In genomic region chr5:16877267-16877935, GRCh38 we compare ENCODE assay signal across 21 cellular contexts. TPM values are rescaled to one million over a fixed set of nuclear protein-coding genes. Genes with fewer than 3 reads are reported as not detected.
A peak's percentile ranks its signal among the peaks of the same experiment; 100 is the strongest.
DNase-seq lines count a peak whose midpoint lies in the region; ATAC-seq, FAIRE-seq and TF ChIP-seq lines count a peak whose summit lies in the region.
"Had no signal": no experiment of that assay in that cellular context is flagged by ENCODE, and none has a peak within 500 bp of the region (broad histone marks: within the 10 kb centered on the region; RNA-seq: fewer than 3 reads in every experiment).

No MANE protein-coding gene starts in this region.

- H4K20me1 ChIP-seq in IMR-90 (ENCODE audit: insufficient read depth, low read length) (peaks cover 91% of the 10 kb centered on the region), smooth muscle cell (ENCODE audit: low read depth) (peaks cover 98% of the 10 kb centered on the region)

- POLR2A ChIA-PET in IMR-90 (lab: Charles Lee; ENCODE audit: unreplicated experiment): interaction anchor here (0.6 kb wide), 1 partner anchor 46 kb away, joined by 4 read pairs; no protein-coding TSS in a partner anchor

- BruUV-seq in IMR-90 (replicated peaks; lab: Mats Ljungman, UMichigan): no TSS peak

- DNase-seq in IMR-90: no peak
- DNase-seq in chondrocyte (ENCODE audit: low spot score): no peak
- DNase-seq in fibroblast of villous mesenchyme (ENCODE audit: low read depth): peak; percentile 61
- no peak for DNase-seq in smooth muscle cell (lab: John Stamatoyannopoulos, UW; ENCODE audit: unreplicated experiment)
- DNase-seq in NCI-H524 treated with DMSO at 0.1 percent for 48 hours (lab: John Stamatoyannopoulos, UW): no peak
- no peak for DNase-seq in small intestine
- DNase-seq in OCI-M1 (lab: John Stamatoyannopoulos, UW): no peak
- no peak for DNase-seq in NK-92 (lab: John Stamatoyannopoulos, UW; ENCODE audit: unreplicated experiment)
- DNase-seq: ACHN; BE2C; C1 segment of cervical spinal cord; CD4-positive, CD25-positive, alpha-beta regulatory T cell; CD8-positive, alpha-beta memory T cell; COR-L47; HCEC 1CT had no signal

- H3K36me3 ChIP-seq in IMR-90 (ENCODE audit: control insufficient read depth, insufficient read depth, low read length): peaks cover 14% of the 10 kb centered on the region
- H3K36me3 ChIP-seq in smooth muscle cell (ENCODE audit: low read depth): peaks cover 14% of the 10 kb centered on the region
- no peaks in the 10 kb centered on the region for H3K36me3 ChIP-seq in small intestine (ENCODE audit: control insufficient read depth in 2 of 2, insufficient read depth in 2 of 2, low read length in 2 of 2)
- H3K36me3 ChIP-seq: BE2C had no signal

- H3K14ac ChIP-seq in IMR-90 (replicated peaks; ENCODE audit: low read depth, low read length): no peak overlapping the region

- peaks cover 95% of the 10 kb centered on the region for H3K79me2 ChIP-seq in smooth muscle cell (ENCODE audit: low read depth)

- H3K9me1 ChIP-seq in IMR-90 (ENCODE audit: insufficient read depth, low read length): peaks cover 19% of the 10 kb centered on the region

- peak overlapping the region; percentile 8 for H2BK5ac ChIP-seq in IMR-90 (ENCODE audit: low read depth, low read length, poor library complexity, severe bottlenecking)

- no peak for FAIRE-seq in small intestine (lab: Jason Lieb, UNC)
- FAIRE-seq: A204.1, D721Med, G401.6, GM12891, H54 had no signal

- H2AK5ac ChIP-seq in IMR-90 (ENCODE audit: low read depth, low read length): no peak overlapping the region

- 0 out of 2 replicates have a peak overlapping the region, but pooled peaks have one; percentile 30 for H3K18ac ChIP-seq in IMR-90 (ENCODE audit: low read depth, low read length)

- H2AFZ ChIP-seq in IMR-90 (replicated peaks; ENCODE audit: low read length, poor library complexity) (no peak overlapping the region), smooth muscle cell (ENCODE audit: low read depth) (no peak overlapping the region)
- H2AFZ ChIP-seq: GM23338 had no signal

- H4K91ac ChIP-seq in IMR-90 (ENCODE audit: insufficient read depth, low read depth, low read length): no peak overlapping the region

- peaks cover 57% of the 10 kb centered on the region for H3K4me1 Mint-ChIP-seq in chondrocyte (ENCODE audit: low read depth)
- H3K4me1 Mint-ChIP-seq: CD4-positive, CD25-positive, alpha-beta regulatory T cell; CD8-positive, alpha-beta memory T cell had no signal

- no peak for TF ChIP-seq CTCF in IMR-90 (conservative IDR thresholded peaks at IDR 0.05; ENCODE audit: low read depth, low read length)
- TF ChIP-seq CTCF in chondrocyte (IDR thresholded peaks at IDR 0.05): no peak
- no peak for TF ChIP-seq CTCF in fibroblast of villous mesenchyme (IDR thresholded peaks at IDR 0.05; ENCODE audit: insufficient read depth, low read depth, low read length)
- TF ChIP-seq CTCF in smooth muscle cell (IDR thresholded peaks at IDR 0.05; ENCODE audit: borderline replicate concordance, insufficient read depth, poor library complexity, severe bottlenecking): no peak

- H3K4me2 ChIP-seq in IMR-90 (ENCODE audit: low read depth, low read length) (peak overlapping the region; percentile 10), smooth muscle cell (peak overlapping the region; percentile 5)
- H3K4me2 ChIP-seq: GM23338 had no signal

- no peaks in the 10 kb centered on the region for H3K27me3 Mint-ChIP-seq in chondrocyte (ENCODE audit: low read depth)
- H3K27me3 Mint-ChIP-seq: CD4-positive, CD25-positive, alpha-beta regulatory T cell; CD8-positive, alpha-beta memory T cell had no signal

- peak overlapping the region; percentile 10; the same call in 1 of the 2 replicates for H3K27ac ChIP-seq in IMR-90 (ENCODE audit: insufficient read depth, low read length)
- peak overlapping the region; percentile 17 for H3K27ac ChIP-seq in smooth muscle cell (ENCODE audit: low read depth)
- no peak overlapping the region for H3K27ac ChIP-seq in small intestine (ENCODE audit: low read depth in 1 of 2, low read length in 1 of 2)

- H3F3A ChIP-seq in smooth muscle cell (ENCODE audit: low read depth): peaks cover 9% of the 10 kb centered on the region

- no peak for TF ChIP-seq POLR2A in IMR-90 (IDR thresholded peaks at IDR 0.05; ENCODE audit: low read depth, low read length)

- H3K4ac ChIP-seq in IMR-90 (ENCODE audit: low read depth, low read length): no peak overlapping the region

- H2BK20ac ChIP-seq in IMR-90 (ENCODE audit: low read depth, low read length): no peak overlapping the region

- intact Hi-C loops in IMR-90 (cut with micrococcal nuclease): no loop called here

- peak overlapping the region; percentile 19 for H3K27ac Mint-ChIP-seq in chondrocyte (ENCODE audit: unreplicated experiment)
- H3K27ac Mint-ChIP-seq: CD4-positive, CD25-positive, alpha-beta regulatory T cell; GM23338 had no signal

- peaks cover 11 to 77% of the 10 kb centered on the region in 2 experiments; a peak in 3 of 4 replicates for H3K79me1 ChIP-seq in IMR-90 (ENCODE audit: low read depth in 1 of 2, low read length in 2 of 2)

- peaks cover 21% of the 10 kb centered on the region for H3K36me3 Mint-ChIP-seq in chondrocyte (ENCODE audit: low read depth)
- H3K36me3 Mint-ChIP-seq: CD4-positive, CD25-positive, alpha-beta regulatory T cell; CD8-positive, alpha-beta memory T cell had no signal

- H3K9me3 ChIP-seq in IMR-90 (ENCODE audit: control insufficient read depth, insufficient read depth, low read length) (no peaks in the 10 kb centered on the region), smooth muscle cell (replicated peaks; ENCODE audit: low read depth) (no peaks in the 10 kb centered on the region), small intestine (ENCODE audit: control insufficient read depth, low read depth) (no peaks in the 10 kb centered on the region)
- H3K9me3 ChIP-seq: BE2C had no signal

- H2BK15ac ChIP-seq in IMR-90 (ENCODE audit: low read depth, low read length): no peak overlapping the region

- H3K4me3 ChIP-seq in IMR-90 (ENCODE audit: insufficient read depth, low read depth, low read length): no peak overlapping the region
- H3K4me3 ChIP-seq in fibroblast of villous mesenchyme (ENCODE audit: low read depth, low read length): no peak overlapping the region
- H3K4me3 ChIP-seq in smooth muscle cell: no peak overlapping the region
- H3K4me3 ChIP-seq in small intestine (ENCODE audit: low read depth in 1 of 2, low read length in 2 of 2): no peak overlapping the region
- H3K4me3 ChIP-seq: GM23338 had no signal

- WGBS in IMR-90 (ENCODE audit: extremely low coverage in 2 of 2, insufficient read length in 1 of 2), 2 experiments: 25% methylated on average over 1 of the region's 9 CpGs; no CpG with 5 or more reads in 1 of the 2 experiments
- 71% methylated on average over 9 of the region's 9 CpGs for WGBS in smooth muscle cell (ENCODE audit: low lambda C conversion rate)
- 80 to 87% (median 84%) methylated on average over 9 of the region's 9 CpGs for WGBS in small intestine, 3 donors

- TF ChIP-seq RAD21 in IMR-90 (IDR thresholded peaks at IDR 0.05; ENCODE audit: low read length): no peak

- H3K4me3 Mint-ChIP-seq in chondrocyte (ENCODE audit: unreplicated experiment): no peak overlapping the region
- H3K4me3 Mint-ChIP-seq: CD4-positive, CD25-positive, alpha-beta regulatory T cell; CD8-positive, alpha-beta memory T cell; GM23338 had no signal

- H2AK9ac ChIP-seq in IMR-90 (replicated peaks; ENCODE audit: low read depth, low read length, poor library complexity): no peak overlapping the region

- dilution Hi-C loops in IMR-90 (cut with HindIII; ENCODE audit: low sequenced_read_pairs, unreplicated experiment): no loop called here

- in situ Hi-C loops in IMR-90 (cut with MboI; ENCODE audit: low sequenced_read_pairs): no loop called here

- H3K9me3 Mint-ChIP-seq in chondrocyte (ENCODE audit: low read depth): no peaks in the 10 kb centered on the region

- peak overlapping the region in 1 of 2 experiments; percentile 4; a peak in 1 of 4 replicates for H4K8ac ChIP-seq in IMR-90 (ENCODE audit: low read depth in 2 of 2, low read length in 2 of 2)

- no peak overlapping the region for H3K56ac ChIP-seq in IMR-90 (ENCODE audit: extremely low read depth, insufficient read depth, low read length)

- CTCF ChIA-PET in IMR-90 (lab: Yijun Ruan, JAX): no interaction called here

- peak overlapping the region; percentile 57; the same call in 1 of the 2 replicates for H3K23ac ChIP-seq in IMR-90 (ENCODE audit: low read depth, low read length)

- ATAC-seq in IMR-90 (ENCODE audit: low read depth): peak; percentile 59
- ATAC-seq: GM23338 had no signal

- H2BK120ac ChIP-seq in IMR-90 (ENCODE audit: low read depth, low read length): no peak overlapping the region

- no peak overlapping the region for H4K5ac ChIP-seq in IMR-90 (ENCODE audit: low read depth, low read length)

- no peaks in the 10 kb centered on the region for H3K27me3 ChIP-seq in IMR-90 (ENCODE audit: control insufficient read depth, insufficient read depth, low read length)
- H3K27me3 ChIP-seq in smooth muscle cell (ENCODE audit: low read depth): no peaks in the 10 kb centered on the region
- no peaks in the 10 kb centered on the region for H3K27me3 ChIP-seq in small intestine (ENCODE audit: control insufficient read depth in 2 of 2, insufficient read depth in 2 of 2, low read length in 2 of 2)

- H3K9ac ChIP-seq in IMR-90 (ENCODE audit: low read depth, low read length): no peak overlapping the region
- H3K9ac ChIP-seq in smooth muscle cell (ENCODE audit: low read depth): no peak overlapping the region

- H3K4me1 ChIP-seq in IMR-90 (ENCODE audit: control insufficient read depth, insufficient read depth, low read length): peaks cover 22% of the 10 kb centered on the region
- H3K4me1 ChIP-seq in smooth muscle cell (ENCODE audit: low read depth): peaks cover 11% of the 10 kb centered on the region
- H3K4me1 ChIP-seq in small intestine (ENCODE audit: control insufficient read depth in 2 of 2, insufficient read depth in 1 of 2, low read depth in 1 of 2, low read length in 1 of 2): peaks cover 5 to 9% of the 10 kb centered on the region in 2 donors
- H3K4me1 ChIP-seq: BE2C had no signal

TF ChIP-seq in IMR-90, 13 proteins besides CTCF, POLR2A, EP300 and RAD21:
- TF ChIP-seq CEBPB (IDR thresholded peaks at IDR 0.05; ENCODE audit: low read depth, low read length) (no peak), BHLHE40 (IDR thresholded peaks at IDR 0.05; ENCODE audit: low read depth, low read length) (no peak), MAZ (IDR thresholded peaks at IDR 0.05; ENCODE audit: borderline replicate concordance, low read depth, low read length) (no peak), SMC3 (IDR thresholded peaks at IDR 0.05; ENCODE audit: low read depth, low read length) (no peak)

RNA-seq across cellular contexts. Expression of gene MYO10, which starts 58.7 kb away (rescaled TPM):
- 93.0 and 115 TPM in 2 replicates for total RNA-seq in IMR-90 (2012; rRNA removed)
- 39.9 and 41.9 TPM in 2 replicates for polyA plus RNA-seq in IMR-90 (2012; rRNA removed)
- 30.6 and 53.6 TPM in 2 replicates for polyA plus RNA-seq in IMR-90 (2012; cell fraction: cytosol; rRNA removed)
- 35.4 and 54.4 TPM in 2 replicates for polyA plus RNA-seq in IMR-90 (2012; cell fraction: nucleus; rRNA removed; ENCODE audit: low replicate concordance)
- total RNA-seq in chondrocyte: 51.9 to 55.4 TPM (median 54.5 TPM) in 3 replicates
- 36.7 and 61.2 TPM in 2 replicates for total RNA-seq in fibroblast of villous mesenchyme
- total RNA-seq in smooth muscle cell: 69.5 and 76.4 TPM in 2 replicates
- polyA plus RNA-seq in smooth muscle cell: 96.8 and 97.6 TPM in 2 replicates
- 10 to 100 TPM; 10.3 to 22.5 (median 14.9) TPM for polyA plus RNA-seq in small intestine
- polyA plus RNA-seq: CD8-positive, alpha-beta memory T cell had no signal

Comparison
In these comparisons a context has a peak if more than half of its experiments do, and no peak if none do; other contexts are left out.
1. H3K27ac ChIP-seq: peak in IMR-90 (single experiment) and smooth muscle cell (single experiment); none in small intestine (0 of 2).